In the genomic region with DNA sequence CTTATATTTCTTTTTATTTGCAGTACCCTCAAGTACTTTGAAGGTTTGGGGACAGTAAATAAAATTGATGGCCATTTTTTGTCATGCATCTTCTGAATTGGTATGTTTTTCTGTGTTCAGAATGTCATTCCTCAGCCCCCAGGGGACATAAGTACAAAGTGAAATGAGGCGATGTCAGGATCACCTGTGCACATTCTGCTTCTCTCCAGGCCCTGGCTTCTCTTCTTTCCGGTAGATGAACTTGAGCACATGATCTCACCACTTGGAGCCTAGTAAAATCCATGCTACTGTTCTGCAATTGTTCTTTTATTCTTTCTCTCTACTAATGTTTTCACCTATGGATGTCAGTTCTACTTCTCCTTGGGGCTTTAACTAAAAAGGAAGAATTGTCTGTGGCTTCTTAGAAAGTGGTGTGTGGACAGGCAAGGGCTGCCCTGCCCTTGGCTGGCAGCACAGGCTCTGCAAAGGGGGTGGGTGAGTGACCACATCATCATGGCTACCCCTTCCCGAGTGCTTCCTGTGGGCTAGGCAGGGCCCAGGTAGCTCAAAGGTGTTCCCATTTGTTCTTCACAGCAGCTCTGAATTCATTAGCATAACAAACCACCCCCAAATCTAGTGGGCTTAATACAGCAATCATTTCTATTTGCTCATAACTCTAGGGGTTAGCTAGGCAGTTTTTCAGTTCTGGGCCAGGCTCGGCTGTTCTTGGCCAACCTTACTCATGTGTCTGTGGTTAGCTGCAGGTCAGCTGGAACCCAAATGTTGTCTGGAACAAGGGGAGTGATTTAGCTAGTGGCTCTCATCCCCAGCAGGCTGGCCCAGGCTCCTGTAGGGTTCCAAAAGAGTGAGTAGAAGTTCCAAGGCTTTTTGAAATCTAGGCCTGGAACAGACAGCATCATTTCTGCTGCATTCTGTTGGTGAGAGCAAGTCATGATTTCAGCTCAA, we compare ENCODE assay signal across 25 cellular contexts.
"Had no signal": no experiment of that assay in that cellular context is flagged by ENCODE, and none has a peak within 500 bp of the region (broad histone marks: within the 10 kb centered on the region; RNA-seq: fewer than 3 reads in every experiment).

No MANE protein-coding gene starts in this region.

- H3K27ac ChIP-seq: adrenal gland, colonic mucosa, dorsolateral prefrontal cortex, gastrocnemius medialis, neural progenitor cell, sigmoid colon, testis, WERI-Rb-1 had no signal

- H3K36me3 ChIP-seq: adrenal gland, colonic mucosa, gastrocnemius medialis, neural progenitor cell, sigmoid colon, WERI-Rb-1 had no signal

- DNase-seq: activated CD4-positive, alpha-beta T cell treated with anti-CD3 and anti-CD28 coated beads for 1 hour; activated CD4-positive, alpha-beta T cell treated with anti-CD3 and anti-CD28 coated beads, Interleukin-2, amount 50 U/mL, for 1 hour; activated CD8-positive, alpha-beta memory T cell treated with anti-CD3 and anti-CD28 coated beads, Interleukin-2, amount 50 U/mL, for 48 hours; activated naive CD4-positive, alpha-beta T cell; activated T-cell treated with anti-CD3 and anti-CD28 coated beads, Interleukin-2, amount 50 U/mL, for 4 hours; colonic mucosa; dorsolateral prefrontal cortex; effector memory CD8-positive, alpha-beta T cell; gastrocnemius medialis; head of caudate nucleus; left cardiac atrium; mesendoderm; mucosa of descending colon; naive B cell; posterior cingulate gyrus; sigmoid colon; stimulated activated CD4-positive, alpha-beta T cell treated with anti-CD3 and anti-CD28 coated beads, Interleukin-15, amount 100 ng/mL, for 24 hours; stimulated activated CD8-positive, alpha-beta memory T cell treated with anti-CD3 and anti-CD28 coated beads, Interleukin-4, amount 100 ng/mL, for 48 hours; stimulated activated naive B cell treated with anti-CD40 and anti-IgM and Interleukin-4, amounts not matched to agents 10 μg/mL and 1 μg/mL and 100 μg/mL, for 72 hours; testis; WERI-Rb-1 had no signal

- H3K4me1 ChIP-seq: colonic mucosa, gastrocnemius medialis, neural progenitor cell had no signal

- H3K4me3 ChIP-seq: adrenal gland, colonic mucosa, dorsolateral prefrontal cortex, gastrocnemius medialis, mucosa of descending colon, neural progenitor cell, sigmoid colon, smooth muscle cell, testis had no signal

- ATAC-seq: activated T-cell treated with anti-CD3 and anti-CD28 coated beads, Interleukin-2, amount 50 U/mL, for 4 hours; effector memory CD8-positive, alpha-beta T cell; esophagus mucosa; gastrocnemius medialis; left cardiac atrium; mucosa of descending colon; stimulated activated naive B cell treated with anti-CD40 and anti-IgM and Interleukin-4, amounts not matched to agents 10 μg/mL and 1 μg/mL and 100 μg/mL, for 72 hours had no signal

- H3K27me3 ChIP-seq: adrenal gland, colonic mucosa, neural progenitor cell, sigmoid colon, testis had no signal

- H3K9me3 ChIP-seq: adrenal gland, colonic mucosa, gastrocnemius medialis, mucosa of descending colon, sigmoid colon, testis had no signal
